Comparison of ENCODE assay signal across 1 cellular context in the genomic region with DNA sequence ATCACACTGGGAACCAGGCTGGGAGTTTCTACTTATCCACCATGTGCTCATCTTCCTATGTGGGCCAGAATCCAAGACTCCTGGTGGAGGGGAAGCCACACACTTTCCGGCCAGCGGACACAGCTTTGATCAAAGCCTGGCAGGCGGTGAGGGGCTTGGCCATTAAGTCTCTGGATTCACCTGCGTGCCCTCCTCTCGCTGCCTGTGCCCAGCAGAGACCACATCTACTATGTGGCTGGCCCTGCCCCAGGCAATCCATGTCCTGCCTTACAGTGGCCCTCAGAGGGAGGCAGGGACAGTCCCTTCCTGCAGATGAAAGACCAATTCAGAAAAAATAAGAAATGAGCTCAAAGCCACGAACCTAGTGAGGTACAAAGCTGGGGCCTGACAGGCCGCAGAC.
TF ChIP-seq lines count a peak whose summit lies in the region.

No MANE protein-coding gene starts in this region.

TF ChIP-seq in SK-N-SH treated with all-trans-retinoic acid at 6 μM for 48 hours, 23 proteins besides CTCF, POLR2A, EP300 and RAD21:
- TF ChIP-seq, protein P1, sequence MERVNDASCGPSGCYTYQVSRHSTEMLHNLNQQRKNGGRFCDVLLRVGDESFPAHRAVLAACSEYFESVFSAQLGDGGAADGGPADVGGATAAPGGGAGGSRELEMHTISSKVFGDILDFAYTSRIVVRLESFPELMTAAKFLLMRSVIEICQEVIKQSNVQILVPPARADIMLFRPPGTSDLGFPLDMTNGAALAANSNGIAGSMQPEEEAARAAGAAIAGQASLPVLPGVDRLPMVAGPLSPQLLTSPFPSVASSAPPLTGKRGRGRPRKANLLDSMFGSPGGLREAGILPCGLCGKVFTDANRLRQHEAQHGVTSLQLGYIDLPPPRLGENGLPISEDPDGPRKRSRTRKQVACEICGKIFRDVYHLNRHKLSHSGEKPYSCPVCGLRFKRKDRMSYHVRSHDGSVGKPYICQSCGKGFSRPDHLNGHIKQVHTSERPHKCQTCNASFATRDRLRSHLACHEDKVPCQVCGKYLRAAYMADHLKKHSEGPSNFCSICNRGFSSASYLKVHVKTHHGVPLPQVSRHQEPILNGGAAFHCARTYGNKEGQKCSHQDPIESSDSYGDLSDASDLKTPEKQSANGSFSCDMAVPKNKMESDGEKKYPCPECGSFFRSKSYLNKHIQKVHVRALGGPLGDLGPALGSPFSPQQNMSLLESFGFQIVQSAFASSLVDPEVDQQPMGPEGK (CRISPR knock-in tag; IDR thresholded peaks at IDR 0.05; ENCODE audit: borderline replicate concordance): no peak
- TF ChIP-seq PPARA (CRISPR knock-in tag; IDR thresholded peaks at IDR 0.05; ENCODE audit: borderline replicate concordance) (no peak), BACH2 (CRISPR knock-in tag; IDR thresholded peaks at IDR 0.05; ENCODE audit: borderline replicate concordance) (no peak), SNAI2 (CRISPR knock-in tag; IDR thresholded peaks at IDR 0.05) (no peak), TOX (CRISPR knock-in tag; IDR thresholded peaks at IDR 0.05; ENCODE audit: borderline replicate concordance) (no peak), ISL1 (CRISPR knock-in tag; IDR thresholded peaks at IDR 0.05) (no peak), RARB (CRISPR knock-in tag; IDR thresholded peaks at IDR 0.05) (no peak), ZFP30 (CRISPR knock-in tag; IDR thresholded peaks at IDR 0.05) (no peak), CSDC2 (CRISPR knock-in tag; IDR thresholded peaks at IDR 0.05) (no peak), TCF4 (CRISPR knock-in tag; IDR thresholded peaks at IDR 0.05; ENCODE audit: borderline replicate concordance) (no peak), ESRRG (CRISPR knock-in tag; IDR thresholded peaks at IDR 0.05) (no peak), POU6F1 (CRISPR knock-in tag; IDR thresholded peaks at IDR 0.05; ENCODE audit: borderline replicate concordance, low read depth) (no peak), ZNF8 (CRISPR knock-in tag; IDR thresholded peaks at IDR 0.05) (no peak)
- TF ChIP-seq, protein P2, sequence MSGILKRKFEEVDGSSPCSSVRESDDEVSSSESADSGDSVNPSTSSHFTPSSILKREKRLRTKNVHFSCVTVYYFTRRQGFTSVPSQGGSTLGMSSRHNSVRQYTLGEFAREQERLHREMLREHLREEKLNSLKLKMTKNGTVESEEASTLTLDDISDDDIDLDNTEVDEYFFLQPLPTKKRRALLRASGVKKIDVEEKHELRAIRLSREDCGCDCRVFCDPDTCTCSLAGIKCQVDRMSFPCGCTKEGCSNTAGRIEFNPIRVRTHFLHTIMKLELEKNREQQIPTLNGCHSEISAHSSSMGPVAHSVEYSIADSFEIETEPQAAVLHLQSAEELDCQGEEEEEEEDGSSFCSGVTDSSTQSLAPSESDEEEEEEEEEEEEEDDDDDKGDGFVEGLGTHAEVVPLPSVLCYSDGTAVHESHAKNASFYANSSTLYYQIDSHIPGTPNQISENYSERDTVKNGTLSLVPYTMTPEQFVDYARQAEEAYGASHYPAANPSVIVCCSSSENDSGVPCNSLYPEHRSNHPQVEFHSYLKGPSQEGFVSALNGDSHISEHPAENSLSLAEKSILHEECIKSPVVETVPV (CRISPR knock-in tag; IDR thresholded peaks at IDR 0.05): no peak
- TF ChIP-seq, protein P3, sequence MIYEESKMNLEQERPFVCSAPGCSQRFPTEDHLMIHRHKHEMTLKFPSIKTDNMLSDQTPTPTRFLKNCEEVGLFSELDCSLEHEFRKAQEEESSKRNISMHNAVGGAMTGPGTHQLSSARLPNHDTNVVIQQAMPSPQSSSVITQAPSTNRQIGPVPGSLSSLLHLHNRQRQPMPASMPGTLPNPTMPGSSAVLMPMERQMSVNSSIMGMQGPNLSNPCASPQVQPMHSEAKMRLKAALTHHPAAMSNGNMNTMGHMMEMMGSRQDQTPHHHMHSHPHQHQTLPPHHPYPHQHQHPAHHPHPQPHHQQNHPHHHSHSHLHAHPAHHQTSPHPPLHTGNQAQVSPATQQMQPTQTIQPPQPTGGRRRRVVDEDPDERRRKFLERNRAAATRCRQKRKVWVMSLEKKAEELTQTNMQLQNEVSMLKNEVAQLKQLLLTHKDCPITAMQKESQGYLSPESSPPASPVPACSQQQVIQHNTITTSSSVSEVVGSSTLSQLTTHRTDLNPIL (CRISPR knock-in tag; IDR thresholded peaks at IDR 0.05; ENCODE audit: low read depth): no peak
